ENCODE assay signal across 8 cellular contexts in genomic region chr9:69168709-69169217, GRCh38. TPM values are rescaled to one million over a fixed set of nuclear protein-coding genes. Genes with fewer than 3 reads are reported as not detected.
DNase-seq lines count a peak whose midpoint lies in the region; ATAC-seq and TF ChIP-seq lines count a peak whose summit lies in the region.

No MANE protein-coding gene starts in this region.

- H3K9me2 ChIP-seq in OCI-LY1 (ENCODE audit: low read depth, low read length), result no peaks in the 10 kb centered on the region

- H3K27ac Mint-ChIP-seq in activated naive CD8-positive, alpha-beta T cell treated with anti-CD3 and anti-CD28 coated beads for 36 hours, result peak overlapping the region; percentile 76

- no peaks in the 10 kb centered on the region for H3K27me3 ChIP-seq in OCI-LY1 (ENCODE audit: insufficient read depth, low read length)

- H3K4me1 ChIP-seq in OCI-LY1 (ENCODE audit: insufficient read depth, low read length, severe bottlenecking), result peaks cover 16% of the 10 kb centered on the region

- H3K9me3 Mint-ChIP-seq in activated naive CD8-positive, alpha-beta T cell treated with anti-CD3 and anti-CD28 coated beads for 36 hours, result no peaks in the 10 kb centered on the region

- peak; percentile 37 for DNase-seq in activated naive CD8-positive, alpha-beta T cell treated with anti-CD3 and anti-CD28 coated beads for 36 hours
- DNase-seq in omental fat pad (ENCODE audit: low spot score) (no peak), GDM1 (lab: John Stamatoyannopoulos, UW) (no peak), glomerular visceral epithelial cell (ENCODE audit: extremely low spot score) (no peak), NCI-H82 treated with DMSO at 0.1 percent for 48 hours (lab: John Stamatoyannopoulos, UW; ENCODE audit: unreplicated experiment) (no peak)

- peak overlapping the region; percentile 8 for H3K4me3 ChIP-seq in OCI-LY1 (ENCODE audit: low read depth, low read length, poor library complexity, severe bottlenecking)

- peak overlapping the region; percentile 55 for H3K4me2 ChIP-seq in OCI-LY1 (ENCODE audit: low read length)

- no peaks in the 10 kb centered on the region for H3K36me3 Mint-ChIP-seq in activated naive CD8-positive, alpha-beta T cell treated with anti-CD3 and anti-CD28 coated beads for 36 hours

- ATAC-seq in GM18505 (IDR thresholded peaks at IDR 0.05; ENCODE audit: unreplicated experiment) (peak; percentile 61), HG02852 (IDR thresholded peaks at IDR 0.05; ENCODE audit: unreplicated experiment) (peak; percentile 62), omental fat pad (ENCODE audit: low FRiP score) (peak; percentile 42)

- H3F3A ChIP-seq in OCI-LY1 (ENCODE audit: insufficient read depth, low read length), result no peaks in the 10 kb centered on the region

- peaks cover 29% of the 10 kb centered on the region for H3K27me3 Mint-ChIP-seq in activated naive CD8-positive, alpha-beta T cell treated with anti-CD3 and anti-CD28 coated beads for 36 hours

- no peak overlapping the region for H3K9ac ChIP-seq in OCI-LY1 (ENCODE audit: low read length)

- H3K4me3 Mint-ChIP-seq in activated naive CD8-positive, alpha-beta T cell treated with anti-CD3 and anti-CD28 coated beads for 36 hours, result peak overlapping the region; percentile 75

- no peak overlapping the region for H3K27ac ChIP-seq in OCI-LY1 (ENCODE audit: low read depth, low read length, poor library complexity, severe bottlenecking)

- no peaks in the 10 kb centered on the region for H3K9me3 ChIP-seq in OCI-LY1 (ENCODE audit: low read length)

- H3K79me2 ChIP-seq in OCI-LY1 (ENCODE audit: insufficient read depth, low read length), result no peaks in the 10 kb centered on the region

- no peaks in the 10 kb centered on the region for H4K20me1 ChIP-seq in OCI-LY1 (ENCODE audit: insufficient read depth, low read length)

- H2AFZ ChIP-seq in OCI-LY1 (ENCODE audit: low read length), result no peak overlapping the region

- H3K4me1 Mint-ChIP-seq in activated naive CD8-positive, alpha-beta T cell treated with anti-CD3 and anti-CD28 coated beads for 36 hours, result peaks cover 11% of the 10 kb centered on the region

- TF ChIP-seq CTCF in OCI-LY1 (IDR thresholded peaks at IDR 0.05; ENCODE audit: low read length) (no peak), omental fat pad (IDR thresholded peaks at IDR 0.05) (no peak)

- TF ChIP-seq POLR2A in GM18505 (IDR thresholded peaks at IDR 0.05; ENCODE audit: borderline replicate concordance, extremely low read depth, insufficient read depth, insufficient read length), result no peak

- no peaks in the 10 kb centered on the region for H3K36me3 ChIP-seq in OCI-LY1 (ENCODE audit: insufficient read depth, low read length)

RNA-seq across cellular contexts. Expression of gene TJP2, which starts 5.3 kb away (rescaled TPM):
- 1 to 10 TPM; 4.1 to 5.9 TPM for total RNA-seq in activated naive CD8-positive, alpha-beta T cell treated with anti-CD3 and anti-CD28 coated beads for 36 hours
- 100 to 1,000 TPM; 114 to 221 (median 156) TPM for total RNA-seq in omental fat pad

Comparison
In these comparisons a context has a peak if more than half of its experiments do, and no peak if none do; other contexts are left out.
1. RNA of gene TJP2, which starts 5.3 kb away (total RNA-seq): 114 to 221 TPM in omental fat pad; 4.1 to 5.9 TPM in activated naive CD8-positive, alpha-beta T cell treated with anti-CD3 and anti-CD28 coated beads for 36 hours; every median in the first group is over 10 times any median in the second.
2. Peak in every context shown above with its lines, with median percentiles within 50 percentile points of each other: ATAC-seq.